8 cellular contexts compared by ENCODE assay signal in genomic region chr9:109817846-109818472, GRCh38. TPM values are rescaled to one million over a fixed set of nuclear protein-coding genes. Genes with fewer than 3 reads are reported as not detected.
A peak's percentile ranks its signal among the peaks of the same experiment; 100 is the strongest.
DNase-seq lines count a peak whose midpoint lies in the region; ATAC-seq and TF ChIP-seq lines count a peak whose summit lies in the region.

No MANE protein-coding gene starts in this region.

- H3K9me3 Mint-ChIP-seq in T-helper 2 cell treated with Interferon-gamma antibody and Interleukin-4, amounts not matched to agents 5 μg/mL and 100 μg/mL, for 36 hours, result no peaks in the 10 kb centered on the region

- H3K36me3 ChIP-seq in uterus, result no peaks in the 10 kb centered on the region

- peaks cover 0 to 5% of the 10 kb centered on the region in 2 donors for H3K4me1 ChIP-seq in uterus

- peak overlapping the region; percentile 75 for H3K27ac ChIP-seq in epithelial cell of prostate
- H3K27ac ChIP-seq in uterus, result peak overlapping the region; percentile 36 to 76

- DNase-seq in activated gamma-delta T cell treated with Interleukin-2 at 50 U/mL for 16 hours (peak; percentile 6), activated gamma-delta T cell (lab: John Stamatoyannopoulos, UW) (no peak), NCI-H2029 treated with DMSO at 0.1 percent for 48 hours (lab: John Stamatoyannopoulos, UW) (peak; percentile 43), epithelial cell of prostate (ENCODE audit: low read depth, low spot score) (peak; percentile 73), midbrain (lab: John Stamatoyannopoulos, UW) (peak; percentile 82), uterus (peak; percentile 60 to 89)
- DNase-seq in T-helper 2 cell treated with Interferon-gamma antibody and Interleukin-4, amounts not matched to agents 5 μg/mL and 100 μg/mL, for 36 hours (ENCODE audit: low spot score), result peak; percentile 38

- TF ChIP-seq CTCF in uterus (IDR thresholded peaks at IDR 0.05), result peak; percentile 79 to 90 (median 88)

- no peak overlapping the region for H3K27ac Mint-ChIP-seq in T-helper 2 cell treated with Interferon-gamma antibody and Interleukin-4, amounts not matched to agents 5 μg/mL and 100 μg/mL, for 36 hours

- TF ChIP-seq POLR2A in uterus (IDR thresholded peaks at IDR 0.05), result peak in 1 of 2 donors; percentile 17

- peaks cover 11% of the 10 kb centered on the region for H3K27me3 Mint-ChIP-seq in T-helper 2 cell treated with Interferon-gamma antibody and Interleukin-4, amounts not matched to agents 5 μg/mL and 100 μg/mL, for 36 hours (ENCODE audit: low read depth)

- ATAC-seq in HG02885 (IDR thresholded peaks at IDR 0.05; ENCODE audit: poor library complexity, unreplicated experiment), result peak; percentile 60

- H3K9me3 ChIP-seq in uterus, result no peaks in the 10 kb centered on the region

- intact Hi-C loops in uterus (cut with DNase I; ENCODE audit: low total_unique reads), result no loop called here

- no peaks in the 10 kb centered on the region for H3K27me3 ChIP-seq in uterus

- H3K4me3 ChIP-seq in uterus, result no peak overlapping the region

- no peaks in the 10 kb centered on the region for H3K4me1 Mint-ChIP-seq in T-helper 2 cell treated with Interferon-gamma antibody and Interleukin-4, amounts not matched to agents 5 μg/mL and 100 μg/mL, for 36 hours (ENCODE audit: low read depth)

- no peak overlapping the region for H3K4me3 Mint-ChIP-seq in T-helper 2 cell treated with Interferon-gamma antibody and Interleukin-4, amounts not matched to agents 5 μg/mL and 100 μg/mL, for 36 hours

- no peaks in the 10 kb centered on the region for H3K36me3 Mint-ChIP-seq in T-helper 2 cell treated with Interferon-gamma antibody and Interleukin-4, amounts not matched to agents 5 μg/mL and 100 μg/mL, for 36 hours (ENCODE audit: low read depth)

RNA-seq across cellular contexts. Expression of gene PALM2AKAP2, which starts 38.0 kb away (rescaled TPM):
- 10 to 100 TPM in 3 of 4 donors, 1 to 10 TPM in 1; 2.1 to 49.5 (median 26.3) TPM for total RNA-seq in uterus
